In the genomic region with DNA sequence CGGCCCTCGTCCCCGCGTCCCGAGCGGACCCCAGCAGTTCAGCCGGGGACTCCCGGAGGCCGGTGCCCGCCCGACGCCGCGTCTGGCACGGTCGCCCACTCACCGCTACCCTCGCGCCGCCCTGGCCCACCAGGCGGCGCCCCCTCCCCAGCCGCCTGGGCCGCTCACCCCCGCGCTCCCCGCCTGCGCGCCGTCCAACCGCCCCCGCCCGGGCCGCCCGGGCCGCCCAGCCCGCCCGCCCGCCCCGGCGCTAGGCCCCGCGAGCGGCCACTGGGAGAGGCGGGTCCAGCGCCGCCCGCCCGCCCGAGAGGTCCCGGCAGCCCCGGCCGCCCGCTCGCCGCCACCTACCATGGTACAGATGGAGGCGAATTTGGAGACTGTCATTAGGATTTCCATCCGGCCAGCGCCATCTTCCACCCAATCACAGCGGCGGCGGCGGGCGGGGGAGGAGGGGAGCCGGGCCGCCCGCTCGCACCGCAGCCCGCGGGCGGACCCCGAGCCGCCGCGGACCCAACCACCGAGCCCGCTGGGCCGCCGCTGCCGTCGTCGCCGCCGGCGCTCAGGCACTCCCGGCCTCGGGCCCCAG, we compare ENCODE assay signal across 8 cellular contexts. TPM values are rescaled to one million over a fixed set of nuclear protein-coding genes. Genes with fewer than 3 reads are reported as not detected.
A peak's percentile ranks its signal among the peaks of the same experiment; 100 is the strongest.
DNase-seq lines count a peak whose midpoint lies in the region; ATAC-seq and TF ChIP-seq lines count a peak whose summit lies in the region.

A gene with protein sequence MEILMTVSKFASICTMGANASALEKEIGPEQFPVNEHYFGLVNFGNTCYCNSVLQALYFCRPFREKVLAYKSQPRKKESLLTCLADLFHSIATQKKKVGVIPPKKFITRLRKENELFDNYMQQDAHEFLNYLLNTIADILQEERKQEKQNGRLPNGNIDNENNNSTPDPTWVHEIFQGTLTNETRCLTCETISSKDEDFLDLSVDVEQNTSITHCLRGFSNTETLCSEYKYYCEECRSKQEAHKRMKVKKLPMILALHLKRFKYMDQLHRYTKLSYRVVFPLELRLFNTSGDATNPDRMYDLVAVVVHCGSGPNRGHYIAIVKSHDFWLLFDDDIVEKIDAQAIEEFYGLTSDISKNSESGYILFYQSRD (minus strand): TSS at position 568 of the 586 bp plus-strand sequence. CDS start 172 bp downstream, at position 396.

- H3K4me3 ChIP-seq in esophagus muscularis mucosa: peak within 1 kb of the TSS; percentile 76 to 94 (median 82)
- peak within 1 kb of the TSS; percentile 87 for H3K4me3 ChIP-seq in upper lobe of right lung

- no peak for TF ChIP-seq CTCF in activated CD8-positive, alpha-beta T cell treated with anti-CD3 and anti-CD28 coated beads for 36 hours (IDR thresholded peaks at IDR 0.05)
- TF ChIP-seq CTCF in esophagus muscularis mucosa (IDR thresholded peaks at IDR 0.05) (peak in 2 of 3 experiments; percentile 13 to 18), nephron progenitor cell (IDR thresholded peaks at IDR 0.05) (no peak), upper lobe of right lung (IDR thresholded peaks at IDR 0.05) (no peak)

- no peaks in the 10 kb centered on the region for H3K9me3 ChIP-seq in esophagus muscularis mucosa
- no peaks in the 10 kb centered on the region for H3K9me3 ChIP-seq in upper lobe of right lung

- H3K27me3 ChIP-seq in esophagus muscularis mucosa: no peaks in the 10 kb centered on the region
- H3K27me3 ChIP-seq in upper lobe of right lung: no peaks in the 10 kb centered on the region

- H3K4me1 Mint-ChIP-seq in activated CD8-positive, alpha-beta T cell treated with anti-CD3 and anti-CD28 coated beads for 36 hours (ENCODE audit: low read depth): peaks cover 53% of the 10 kb centered on the region
- peaks cover 43% of the 10 kb centered on the region for H3K4me1 Mint-ChIP-seq in nephron progenitor cell

- WGBS in esophagus muscularis mucosa: no CpG with 5 or more reads among the region's 88 CpGs

- H3K27ac ChIP-seq in esophagus muscularis mucosa (replicated peaks in 1 of 4): peak within 1 kb of the TSS; percentile 92 to 98 (median 97)
- peak within 1 kb of the TSS; percentile 89 for H3K27ac ChIP-seq in upper lobe of right lung

- intact Hi-C loops in activated CD8-positive, alpha-beta T cell treated with anti-CD3 and anti-CD28 coated beads for 36 hours (cut with micrococcal nuclease): loop anchor here (2.0 kb wide), 1 partner anchor 41 kb away; no protein-coding TSS in a partner anchor
- intact Hi-C loops in esophagus muscularis mucosa (cut with DNase I) (loop anchor here (5.0 to 10.0 kb wide), 4 partner anchors 81 to 184 kb away; a partner anchor contains a TSS), upper lobe of right lung (cut with DNase I) (no loop called here)

- H3K9me3 Mint-ChIP-seq in activated CD8-positive, alpha-beta T cell treated with anti-CD3 and anti-CD28 coated beads for 36 hours: no peaks in the 10 kb centered on the region
- no peaks in the 10 kb centered on the region for H3K9me3 Mint-ChIP-seq in nephron progenitor cell

- CTCF ChIA-PET in activated CD8-positive, alpha-beta T cell treated with anti-CD3 and anti-CD28 coated beads for 36 hours (lab: Charles Lee): interaction anchor here (1.1 to 1.3 kb wide), 2 partner anchors 40 to 82 kb away, joined by 3 to 6 read pairs; no protein-coding TSS in a partner anchor

- TF ChIP-seq RAD21 in Ishikawa (IDR thresholded peaks at IDR 0.05; ENCODE audit: low read depth): no peak; the same call in 1 of the 2 replicates

- in situ Hi-C loops in G401 (cut with HindIII; ENCODE audit: low sequenced_read_pairs): no loop called here

- H3K4me3 Mint-ChIP-seq in activated CD8-positive, alpha-beta T cell treated with anti-CD3 and anti-CD28 coated beads for 36 hours: peak within 1 kb of the TSS; percentile 84
- peak within 1 kb of the TSS; percentile 95 for H3K4me3 Mint-ChIP-seq in nephron progenitor cell

- H3K27me3 Mint-ChIP-seq in activated CD8-positive, alpha-beta T cell treated with anti-CD3 and anti-CD28 coated beads for 36 hours: no peaks in the 10 kb centered on the region
- peaks cover 10% of the 10 kb centered on the region for H3K27me3 Mint-ChIP-seq in nephron progenitor cell (ENCODE audit: low read depth, poor library complexity)

- ATAC-seq in GM21447 (IDR thresholded peaks at IDR 0.05; ENCODE audit: unreplicated experiment) (peak; percentile 6), upper lobe of right lung (peak; percentile 25)
- peak; percentile 15 for ATAC-seq in activated CD8-positive, alpha-beta T cell treated with anti-CD3 and anti-CD28 coated beads for 36 hours

- H3K36me3 Mint-ChIP-seq in activated CD8-positive, alpha-beta T cell treated with anti-CD3 and anti-CD28 coated beads for 36 hours (ENCODE audit: low read depth): peaks cover 5% of the 10 kb centered on the region
- no peaks in the 10 kb centered on the region for H3K36me3 Mint-ChIP-seq in nephron progenitor cell (ENCODE audit: low read depth)

- H3K36me3 ChIP-seq in esophagus muscularis mucosa (no peaks in the 10 kb centered on the region), upper lobe of right lung (no peaks in the 10 kb centered on the region)

- TF ChIP-seq POLR2A in esophagus muscularis mucosa (IDR thresholded peaks at IDR 0.05; ENCODE audit: low read depth): no peak

- no peak for TF ChIP-seq EP300 in Ishikawa (IDR thresholded peaks at IDR 0.05; ENCODE audit: borderline replicate concordance)
- no peak for TF ChIP-seq EP300 in esophagus muscularis mucosa (IDR thresholded peaks at IDR 0.05)

- POLR2A ChIA-PET in activated CD8-positive, alpha-beta T cell treated with anti-CD3 and anti-CD28 coated beads for 36 hours (lab: Charles Lee): interaction anchor here (0.9 to 4.5 kb wide), 4 partner anchors 10 to 82 kb away, joined by 3 to 28 read pairs (median 4); no protein-coding TSS in a partner anchor

- H3K4me1 ChIP-seq in esophagus muscularis mucosa (peaks cover 38 to 51% (median 47%) of the 10 kb centered on the region in 4 donors), upper lobe of right lung (peaks cover 39% of the 10 kb centered on the region)

- no peak for DNase-seq in G401 (ENCODE audit: low spot score)
- peak; percentile 63 for DNase-seq in activated CD8-positive, alpha-beta T cell treated with anti-CD3 and anti-CD28 coated beads for 36 hours
- no peak for DNase-seq in esophagus muscularis mucosa (ENCODE audit: extremely low spot score)
- DNase-seq in nephron progenitor cell: peak; percentile 77
- DNase-seq in upper lobe of right lung: peak; percentile 77
- no peak for DNase-seq in DMS114 treated with DMSO at 0.1 percent for 48 hours (lab: John Stamatoyannopoulos, UW; ENCODE audit: unreplicated experiment)

- H3K27ac Mint-ChIP-seq in activated CD8-positive, alpha-beta T cell treated with anti-CD3 and anti-CD28 coated beads for 36 hours: peak within 1 kb of the TSS; percentile 94
- peak within 1 kb of the TSS; percentile 96 for H3K27ac Mint-ChIP-seq in nephron progenitor cell

TF ChIP-seq in Ishikawa, 13 proteins besides CTCF, POLR2A, EP300 and RAD21:
- TF ChIP-seq TAF1 (IDR thresholded peaks at IDR 0.05; ENCODE audit: low read depth) (no peak), ZBTB7A (IDR thresholded peaks at IDR 0.05; ENCODE audit: low read depth) (peak; percentile 38; the same call in 1 of the 2 replicates), EGR1 (IDR thresholded peaks at IDR 0.05) (peak; percentile 33; the same call in 1 of the 2 replicates), TCF12 (IDR thresholded peaks at IDR 0.05; ENCODE audit: low read depth) (no peak), CEBPB (IDR thresholded peaks at IDR 0.05) (no peak), YY1 (IDR thresholded peaks at IDR 0.05; ENCODE audit: low read depth) (no peak)
TF ChIP-seq in Ishikawa: peak in this region for 2.

RNA-seq across cellular contexts. Expression of the gene that starts here (rescaled TPM):
- 7.0 and 13.6 TPM in 2 replicates for total RNA-seq in G401 (2014; rRNA removed; shearing (Covaris generic))
- 10 to 100 TPM; 35.7 to 40.1 TPM for total RNA-seq in activated CD8-positive, alpha-beta T cell treated with anti-CD3 and anti-CD28 coated beads for 36 hours
- total RNA-seq in esophagus muscularis mucosa: 100 to 1,000 TPM in 1 of 4 donors, 10 to 100 TPM in 3; 55.6 to 107 (median 87.3) TPM
- 37.5 TPM for total RNA-seq in upper lobe of right lung

Comparison
In these comparisons a context has a peak if more than half of its experiments do, and no peak if none do; other contexts are left out.
1. DNase-seq: peak in activated CD8-positive, alpha-beta T cell treated with anti-CD3 and anti-CD28 coated beads for 36 hours (single experiment), nephron progenitor cell (single experiment) and upper lobe of right lung (single experiment); none in G401 (single experiment), esophagus muscularis mucosa (single experiment) and DMS114 treated with DMSO at 0.1 percent for 48 hours (single experiment).
2. CTCF ChIP-seq: peak in esophagus muscularis mucosa (2 of 3); none in activated CD8-positive, alpha-beta T cell treated with anti-CD3 and anti-CD28 coated beads for 36 hours (single experiment), nephron progenitor cell (single experiment) and upper lobe of right lung (single experiment).
3. Peak in every context shown above with its lines, with median percentiles within 50 percentile points of each other: ATAC-seq.